ENCODE assay signal across 8 cellular contexts in genomic region chr10:22714524-22715289, GRCh38. TPM values are rescaled to one million over a fixed set of nuclear protein-coding genes. Genes with fewer than 3 reads are reported as not detected.
A peak's percentile ranks its signal among the peaks of the same experiment; 100 is the strongest.
DNase-seq lines count a peak whose midpoint lies in the region; ATAC-seq, FAIRE-seq and TF ChIP-seq lines count a peak whose summit lies in the region.

Gene PIP4K2A (minus strand): TSS chr10:22714578. CDS start chr10:22714326, 252 bp downstream.

- no peak for TF ChIP-seq CTCF in H9 (conservative IDR thresholded peaks at IDR 0.05)
- no peak for TF ChIP-seq CTCF in MM.1S (IDR thresholded peaks at IDR 0.05; ENCODE audit: low read length)
- no peak for TF ChIP-seq CTCF in WTC11 (IDR thresholded peaks at IDR 0.05)
- TF ChIP-seq CTCF in cardiac fibroblast (IDR thresholded peaks at IDR 0.05; ENCODE audit: low read depth, low read length) = no peak
- no peak for TF ChIP-seq CTCF in smooth muscle cell (IDR thresholded peaks at IDR 0.05; ENCODE audit: borderline replicate concordance, insufficient read depth, poor library complexity, severe bottlenecking)

- no peaks in the 10 kb centered on the region for H3K9me2 ChIP-seq in MM.1S (replicated peaks; ENCODE audit: insufficient read depth, low read length)

- no CpG with 5 or more reads among the region's 75 CpGs for WGBS in H9 (ENCODE audit: extremely low coverage, insufficient read length, low lambda C conversion rate)
- 22% methylated on average over 35 of the region's 75 CpGs for WGBS in smooth muscle cell (ENCODE audit: low lambda C conversion rate)

- H3K27me3 Mint-ChIP-seq in H9 (ENCODE audit: low read depth) (peaks cover 20% of the 10 kb centered on the region), WTC11 (ENCODE audit: low read depth) (peaks cover 9% of the 10 kb centered on the region)

- H3K36me3 Mint-ChIP-seq in H9 (ENCODE audit: insufficient read depth in 1 of 3, low read depth in 3 of 3) = no peaks in the 10 kb centered on the region
- no peaks in the 10 kb centered on the region for H3K36me3 Mint-ChIP-seq in WTC11

- H4K20me1 ChIP-seq in H9 (ENCODE audit: control insufficient read depth, insufficient read depth, insufficient read length) = no peaks in the 10 kb centered on the region
- peaks cover 3% of the 10 kb centered on the region; the same call in 1 of the 2 replicates for H4K20me1 ChIP-seq in MM.1S (ENCODE audit: insufficient read depth, low read length)
- peaks cover 32% of the 10 kb centered on the region for H4K20me1 ChIP-seq in smooth muscle cell (ENCODE audit: low read depth)

- H3K27ac ChIP-seq in H9 (ENCODE audit: insufficient read length, low read depth, low read length) = no peak within 1 kb of the TSS
- H3K27ac ChIP-seq in MM.1S (ENCODE audit: low read length) = peak within 1 kb of the TSS; percentile 59; the same call in 1 of the 2 replicates
- no peak within 1 kb of the TSS for H3K27ac ChIP-seq in smooth muscle cell (ENCODE audit: low read depth)

- H2BK20ac ChIP-seq in H9 (ENCODE audit: low read depth, low read length, poor library complexity, severe bottlenecking) = no peak within 1 kb of the TSS

- H3K4me3 ChIP-seq in MM.1S (ENCODE audit: low read length) (peak within 1 kb of the TSS; percentile 96), cardiac fibroblast (replicated peaks in 1 of 2; ENCODE audit: low read depth in 2 of 2, low read length in 2 of 2) (peak within 1 kb of the TSS; percentile 91 to 99), smooth muscle cell (peak within 1 kb of the TSS; percentile 93)

- CTCF ChIA-PET in WTC11 (lab: Charles Lee) = no interaction called here

- H3T11ph ChIP-seq in H9 (ENCODE audit: low read length) = no peak within 1 kb of the TSS

- peak within 1 kb of the TSS; percentile 69 for H3K18ac ChIP-seq in H9 (ENCODE audit: insufficient read length, low read depth, low read length)

- H3K23me2 ChIP-seq in H9 (ENCODE audit: insufficient read length, low read depth, low read length, poor library complexity, severe bottlenecking) = peaks cover 12% of the 10 kb centered on the region

- H3K9ac ChIP-seq in H9 (ENCODE audit: extremely low read depth, insufficient read length, low read length) (peak within 1 kb of the TSS; percentile 39), MM.1S (ENCODE audit: low read length) (peak within 1 kb of the TSS; percentile 81), smooth muscle cell (ENCODE audit: low read depth) (peak within 1 kb of the TSS; percentile 43)

- H3K27me3 ChIP-seq in H9 (ENCODE audit: insufficient read depth, low read length) = no peaks in the 10 kb centered on the region; the same call in 1 of the 2 replicates
- no peaks in the 10 kb centered on the region for H3K27me3 ChIP-seq in MM.1S (replicated peaks; ENCODE audit: insufficient read depth, low read length)
- no peaks in the 10 kb centered on the region for H3K27me3 ChIP-seq in smooth muscle cell (ENCODE audit: low read depth)

- H3F3A ChIP-seq in MM.1S (ENCODE audit: insufficient read depth, low read length) (no peaks in the 10 kb centered on the region), smooth muscle cell (ENCODE audit: low read depth) (no peaks in the 10 kb centered on the region)

- H3K4me1 ChIP-seq in H9 (ENCODE audit: insufficient read depth, low read length) (no peaks in the 10 kb centered on the region), MM.1S (ENCODE audit: low read length) (0 out of 2 replicates have a peak, but pooled peaks cover 12% of the 10 kb centered on the region), smooth muscle cell (ENCODE audit: low read depth) (peaks cover 12% of the 10 kb centered on the region)

- H3K36me3 ChIP-seq in MM.1S (replicated peaks; ENCODE audit: insufficient read depth, low read length) = no peaks in the 10 kb centered on the region
- no peaks in the 10 kb centered on the region for H3K36me3 ChIP-seq in smooth muscle cell (ENCODE audit: low read depth)

- POLR2A ChIA-PET in WTC11 (lab: Charles Lee) = no interaction called here

- H3K4me2 ChIP-seq in H9 (ENCODE audit: insufficient read depth, insufficient read length, low read length) = peak within 1 kb of the TSS; percentile 62
- H3K4me2 ChIP-seq in MM.1S (ENCODE audit: low read depth, low read length) = peak within 1 kb of the TSS; percentile 91
- peak within 1 kb of the TSS; percentile 100 for H3K4me2 ChIP-seq in smooth muscle cell

- no peak within 1 kb of the TSS for H3K23ac ChIP-seq in H9 (ENCODE audit: insufficient read length, low read depth, low read length)

- H4K5ac ChIP-seq in H9 (ENCODE audit: insufficient read length, low read depth, low read length) = no peak within 1 kb of the TSS

- no peak within 1 kb of the TSS for H2AK5ac ChIP-seq in H9 (ENCODE audit: insufficient read length, low read length)

- DNase-seq in GM12891 (ENCODE audit: insufficient read length, low spot score) (peak; percentile 76), H9 (peak; percentile 51), MM.1S (peak; percentile 80), WTC11 (ENCODE audit: low spot score) (peak; percentile 50), cardiac fibroblast (ENCODE audit: low read depth in 2 of 2) (peak; percentile 66 to 86), inferior parietal cortex (ENCODE audit: extremely low spot score) (peak; percentile 66), smooth muscle cell (lab: John Stamatoyannopoulos, UW; ENCODE audit: unreplicated experiment) (no peak), NCI-H1694 treated with DMSO at 0.1 percent for 48 hours (lab: John Stamatoyannopoulos, UW) (no peak)

- H3K27ac Mint-ChIP-seq in H9 = no peak within 1 kb of the TSS
- H3K27ac Mint-ChIP-seq in WTC11 = no peak within 1 kb of the TSS

- H3K4ac ChIP-seq in H9 (ENCODE audit: low read depth, low read length) = no peak within 1 kb of the TSS

- peak; percentile 83 for FAIRE-seq in GM12891 (lab: Jason Lieb, UNC)

- no peak within 1 kb of the TSS for H3K56ac ChIP-seq in H9 (ENCODE audit: insufficient read length, low read depth, low read length)

- H3K79me2 ChIP-seq in H9 (ENCODE audit: insufficient read depth, low read length) (peaks cover 18% of the 10 kb centered on the region), MM.1S (ENCODE audit: low read length) (peaks cover 44% of the 10 kb centered on the region), smooth muscle cell (ENCODE audit: low read depth) (peaks cover 41% of the 10 kb centered on the region)

- H3K9me3 ChIP-seq in H9 (ENCODE audit: control insufficient read depth, low read depth, low read length) (no peaks in the 10 kb centered on the region), MM.1S (replicated peaks; ENCODE audit: insufficient read depth, low read length) (no peaks in the 10 kb centered on the region), smooth muscle cell (replicated peaks; ENCODE audit: low read depth) (no peaks in the 10 kb centered on the region)

- H3K14ac ChIP-seq in H9 (ENCODE audit: insufficient read depth, low read length) = no peak within 1 kb of the TSS

- peaks cover 28 to 30% of the 10 kb centered on the region in 2 experiments for H3K4me1 Mint-ChIP-seq in H9
- peaks cover 32% of the 10 kb centered on the region for H3K4me1 Mint-ChIP-seq in WTC11

- H2BK5ac ChIP-seq in H9 (ENCODE audit: insufficient read length, low read length) = no peak within 1 kb of the TSS

- no peak within 1 kb of the TSS for H2BK15ac ChIP-seq in H9 (ENCODE audit: low read depth, low read length)

- no peak within 1 kb of the TSS for H4K91ac ChIP-seq in H9 (ENCODE audit: insufficient read length, low read depth, low read length)

- no peaks in the 10 kb centered on the region; a peak in 1 of 5 replicates for H3K9me3 Mint-ChIP-seq in H9
- no peaks in the 10 kb centered on the region for H3K9me3 Mint-ChIP-seq in WTC11

- H2BK12ac ChIP-seq in H9 (ENCODE audit: insufficient read length, low read depth, low read length) = no peak within 1 kb of the TSS

- no peak within 1 kb of the TSS for H4K8ac ChIP-seq in H9 (replicated peaks; ENCODE audit: insufficient read length, low read depth, low read length)

- H3K79me1 ChIP-seq in H9 (ENCODE audit: insufficient read depth, low read depth, low read length, poor library complexity, severe bottlenecking) = peaks cover 5% of the 10 kb centered on the region

- ATAC-seq in WTC11 = peak; percentile 82

- peak within 1 kb of the TSS; percentile 78 to 88 for H3K4me3 Mint-ChIP-seq in H9
- H3K4me3 Mint-ChIP-seq in WTC11 = peak within 1 kb of the TSS; percentile 77

- no peak for TF ChIP-seq POLR2A in GM12891 (IDR thresholded peaks at IDR 0.05; ENCODE audit: low read depth, low read length)

- H2AFZ ChIP-seq in H9 (ENCODE audit: low read length) = no peak within 1 kb of the TSS
- H2AFZ ChIP-seq in MM.1S (ENCODE audit: low read length) = peak within 1 kb of the TSS; percentile 100
- peak within 1 kb of the TSS; percentile 89 for H2AFZ ChIP-seq in smooth muscle cell (ENCODE audit: low read depth)

- no peak within 1 kb of the TSS for H2BK120ac ChIP-seq in H9 (ENCODE audit: low read depth, low read length, poor library complexity, severe bottlenecking)

TF ChIP-seq in GM12891, 5 proteins besides CTCF, POLR2A, EP300 and RAD21:
- no peak for TF ChIP-seq POLR2AphosphoS5 (IDR thresholded peaks at IDR 0.05; ENCODE audit: low read depth, low read length)
- TF ChIP-seq PAX5 (IDR thresholded peaks at IDR 0.05; ENCODE audit: insufficient read depth, low read length, severe bottlenecking) = no peak
- no peak for TF ChIP-seq SPI1 (IDR thresholded peaks at IDR 0.05; ENCODE audit: low read depth, low read length)
- TF ChIP-seq TAF1 (IDR thresholded peaks at IDR 0.05; ENCODE audit: low read depth, low read length) = no peak
- peak; percentile 34; the same call in 1 of the 2 replicates for TF ChIP-seq POU2F2 (IDR thresholded peaks at IDR 0.05; ENCODE audit: low read depth, low read length)

TF ChIP-seq in WTC11, 78 proteins besides CTCF, POLR2A, EP300 and RAD21 (continues in another document):
- TF ChIP-seq, protein P1, sequence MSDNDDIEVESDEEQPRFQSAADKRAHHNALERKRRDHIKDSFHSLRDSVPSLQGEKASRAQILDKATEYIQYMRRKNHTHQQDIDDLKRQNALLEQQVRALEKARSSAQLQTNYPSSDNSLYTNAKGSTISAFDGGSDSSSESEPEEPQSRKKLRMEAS (CRISPR knock-in tag; IDR thresholded peaks at IDR 0.05) = peak; percentile 79
- TF ChIP-seq, protein P2, sequence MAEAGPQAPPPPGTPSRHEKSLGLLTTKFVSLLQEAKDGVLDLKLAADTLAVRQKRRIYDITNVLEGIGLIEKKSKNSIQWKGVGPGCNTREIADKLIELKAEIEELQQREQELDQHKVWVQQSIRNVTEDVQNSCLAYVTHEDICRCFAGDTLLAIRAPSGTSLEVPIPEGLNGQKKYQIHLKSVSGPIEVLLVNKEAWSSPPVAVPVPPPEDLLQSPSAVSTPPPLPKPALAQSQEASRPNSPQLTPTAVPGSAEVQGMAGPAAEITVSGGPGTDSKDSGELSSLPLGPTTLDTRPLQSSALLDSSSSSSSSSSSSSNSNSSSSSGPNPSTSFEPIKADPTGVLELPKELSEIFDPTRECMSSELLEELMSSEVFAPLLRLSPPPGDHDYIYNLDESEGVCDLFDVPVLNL (CRISPR knock-in tag; IDR thresholded peaks at IDR 0.05; ENCODE audit: borderline replicate concordance, low read depth) = no peak
- TF ChIP-seq TEAD1 (CRISPR knock-in tag; IDR thresholded peaks at IDR 0.05) = no peak
- peak; percentile 55; the same call in 1 of the 2 replicates for TF ChIP-seq CREM (CRISPR knock-in tag; IDR thresholded peaks at IDR 0.05)

RNA-seq across cellular contexts. Expression of gene PIP4K2A, which starts in this region (rescaled TPM):
- 40.5 TPM for polyA plus RNA-seq in GM12891 (2012; ENCODE audit: low read depth, missing spikeins)
- 33.3 and 33.6 TPM in 2 replicates for total RNA-seq in H9 (2021)
- 37.8 to 47.5 TPM (median 44.5 TPM) in 3 replicates for total RNA-seq in WTC11 (2021)
- 8.9 and 13.7 TPM in 2 replicates for total RNA-seq in smooth muscle cell
- polyA plus RNA-seq in smooth muscle cell = 7.5 and 7.9 TPM in 2 replicates

Comparison
In these comparisons a context has a peak if more than half of its experiments do, and no peak if none do; other contexts are left out.
1. DNase-seq: peak in GM12891 (single experiment), H9 (single experiment), MM.1S (single experiment), WTC11 (single experiment), cardiac fibroblast (2 of 2) and inferior parietal cortex (single experiment); none in smooth muscle cell (single experiment) and NCI-H1694 treated with DMSO at 0.1 percent for 48 hours (single experiment).
2. Peak in every context shown above with its lines, with median percentiles within 50 percentile points of each other: H3K4me2 ChIP-seq, H3K9ac ChIP-seq and H3K4me3 ChIP-seq.